ENCODE assay signal across 1 cellular context in the genomic region with DNA sequence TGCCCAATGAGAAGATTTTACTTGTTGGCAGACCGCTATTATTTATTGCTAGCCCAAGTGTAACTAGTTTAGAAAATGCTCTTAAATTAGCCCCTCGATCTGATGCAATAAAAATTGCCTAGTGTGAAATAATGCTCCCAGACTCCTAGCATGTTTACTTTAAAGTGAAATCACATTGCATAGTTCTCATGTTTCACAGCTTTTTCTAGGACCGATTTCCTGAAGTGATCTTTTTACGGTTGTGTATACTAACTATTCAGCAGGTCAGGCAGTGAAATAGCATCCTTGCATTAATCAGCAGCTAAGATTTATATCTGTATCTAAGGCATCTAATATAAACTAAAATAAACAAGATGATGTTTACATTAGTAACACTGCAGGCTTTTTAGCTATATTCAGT.
TF ChIP-seq lines count a peak whose summit lies in the region.

No MANE protein-coding gene starts in this region.

TF ChIP-seq in K562, 482 proteins besides CTCF, POLR2A, EP300 and RAD21 (continued from another document):
- peak; percentile 14; the same call in 1 of the 2 replicates for TF ChIP-seq ATF3 (IDR thresholded peaks at IDR 0.05)
- no peak for TF ChIP-seq ATF3 (CRISPR knock-in tag; conservative IDR thresholded peaks at IDR 0.05)
- TF ChIP-seq AFF1 (IDR thresholded peaks at IDR 0.05; ENCODE audit: low read depth in 1 of 2, partially characterized antibody in 2 of 2) = no peak
- TF ChIP-seq SMAD4 (CRISPR knock-in tag; conservative IDR thresholded peaks at IDR 0.05) = no peak
- TF ChIP-seq FOXA3 (CRISPR knock-in tag; conservative IDR thresholded peaks at IDR 0.05 in 1 of 2, IDR thresholded peaks at IDR 0.05 in 1 of 2) = 0 out of 4 replicates have a peak, but pooled peaks of 1 of the 2 experiments have one; percentile 35
